In genomic region chr16:65621640-65622039, GRCh38 we compare ENCODE assay signal across 35 cellular contexts.
DNase-seq lines count a peak whose midpoint lies in the region; ATAC-seq and TF ChIP-seq lines count a peak whose summit lies in the region.
"Had no signal": no experiment of that assay in that cellular context is flagged by ENCODE, and none has a peak within 500 bp of the region (broad histone marks: within the 10 kb centered on the region; RNA-seq: fewer than 3 reads in every experiment).

No MANE protein-coding gene starts in this region.

- TF ChIP-seq CTCF in fibroblast of the aortic adventitia (IDR thresholded peaks at IDR 0.05; ENCODE audit: insufficient read depth, low read length) = no peak

- H3K9me3 ChIP-seq in BLaER1 = no peaks in the 10 kb centered on the region
- H3K9me3 ChIP-seq: breast epithelium, left lung, Peyer's patch, prostate gland, sigmoid colon, SJSA1 had no signal

- no peaks in the 10 kb centered on the region for H3K36me3 Mint-ChIP-seq in naive thymus-derived CD8-positive, alpha-beta T cell
- H3K36me3 Mint-ChIP-seq: activated naive CD4-positive, alpha-beta T cell treated with anti-CD3 and anti-CD28 coated beads, Interleukin-2, amount 50 U/mL, for 72 hours; naive B cell had no signal

- H3K9ac ChIP-seq in BLaER1 = no peak overlapping the region
- H3K9ac ChIP-seq: KMS-11 had no signal

- H3K4me2 ChIP-seq in BLaER1 = peak overlapping the region; percentile 84
- H3K4me2 ChIP-seq: KMS-11 had no signal

- H3K27ac ChIP-seq in BLaER1 = peak overlapping the region; percentile 57
- H3K27ac ChIP-seq: breast epithelium, epithelial cell of prostate, KMS-11, left lung, Peyer's patch, prostate gland, sigmoid colon, SJSA1, VCaP had no signal

- no peaks in the 10 kb centered on the region for H3K27me3 ChIP-seq in BLaER1
- H3K27me3 ChIP-seq: breast epithelium, left lung, Peyer's patch, sigmoid colon, SJSA1 had no signal

- H4K20me1 ChIP-seq in BLaER1 = no peaks in the 10 kb centered on the region

- POLR2A ChIA-PET in naive thymus-derived CD8-positive, alpha-beta T cell (lab: Charles Lee) = no interaction called here

- no peaks in the 10 kb centered on the region for H3K36me3 ChIP-seq in BLaER1
- H3K36me3 ChIP-seq: breast epithelium, left lung, Peyer's patch, prostate gland, sigmoid colon, SJSA1 had no signal

- H3K4me3 ChIP-seq in BLaER1 (no peak overlapping the region), fibroblast of the aortic adventitia (ENCODE audit: low read depth, low read length) (no peak overlapping the region)
- H3K4me3 ChIP-seq: breast epithelium, left lung, Peyer's patch, prostate gland, sigmoid colon, SJSA1 had no signal

- H3K27ac Mint-ChIP-seq in naive thymus-derived CD8-positive, alpha-beta T cell = no peak overlapping the region
- H3K27ac Mint-ChIP-seq: activated naive CD4-positive, alpha-beta T cell treated with anti-CD3 and anti-CD28 coated beads, Interleukin-2, amount 50 U/mL, for 72 hours; activated T-helper 2 cell treated with anti-CD3 and anti-CD28 coated beads, Interferon-gamma antibody, Interleukin-2, Interleukin-4, amounts not matched to agents 10 μg/mL and 5 μg/mL and 100 μg/mL, durations not matched to agents 14 hours and 24 hours and 36 hours; H9 had no signal

- peaks cover 0 to 8% (median 3%) of the 10 kb centered on the region in 5 donors for H3K27me3 Mint-ChIP-seq in naive thymus-derived CD8-positive, alpha-beta T cell
- H3K27me3 Mint-ChIP-seq: naive B cell had no signal

- H3K4me3 Mint-ChIP-seq in naive thymus-derived CD8-positive, alpha-beta T cell = no peak overlapping the region
- H3K4me3 Mint-ChIP-seq: H9, naive B cell had no signal

- peaks cover 0 to 13% (median 0%) of the 10 kb centered on the region in 9 donors for H3K9me3 Mint-ChIP-seq in naive thymus-derived CD8-positive, alpha-beta T cell
- H3K9me3 Mint-ChIP-seq: activated T-helper 2 cell treated with anti-CD3 and anti-CD28 coated beads, Interferon-gamma antibody, Interleukin-2, Interleukin-4, amounts not matched to agents 10 μg/mL and 5 μg/mL and 100 μg/mL, durations not matched to agents 14 hours and 24 hours and 36 hours; H9 had no signal

- H3K4me1 Mint-ChIP-seq in naive thymus-derived CD8-positive, alpha-beta T cell = no peaks in the 10 kb centered on the region
- H3K4me1 Mint-ChIP-seq: naive B cell had no signal

- ATAC-seq in naive thymus-derived CD8-positive, alpha-beta T cell = no peak
- ATAC-seq: activated naive CD4-positive, alpha-beta T cell treated with anti-CD3 and anti-CD28 coated beads, Interleukin-2, amount 50 U/mL, for 72 hours; left lung had no signal

- peaks cover 74% of the 10 kb centered on the region for H3K4me1 ChIP-seq in BLaER1
- H3K4me1 ChIP-seq: breast epithelium, left lung, Peyer's patch, prostate gland, sigmoid colon, SJSA1 had no signal

- DNase-seq in DMS153 (lab: John Stamatoyannopoulos, UW) (peak; percentile 31), NCI-H748 treated with DMSO at 0.1 percent for 48 hours (lab: John Stamatoyannopoulos, UW) (peak; percentile 16), fibroblast of the aortic adventitia (ENCODE audit: low read depth) (peak; percentile 6), DMS53 treated with DMSO at 0.1 percent for 48 hours (lab: John Stamatoyannopoulos, UW; ENCODE audit: unreplicated experiment) (no peak), foreskin melanocyte (no peak)
- no peak for DNase-seq in naive thymus-derived CD8-positive, alpha-beta T cell
- DNase-seq: activated CD4-positive, alpha-beta T cell treated with anti-CD3 and anti-CD28 coated beads for 4 hours; activated CD8-positive, alpha-beta memory T cell treated with anti-CD3 and anti-CD28 coated beads for 24 hours; activated T-cell treated with anti-CD3 and anti-CD28 coated beads for 4 hours; anterior cingulate cortex; C1 segment of cervical spinal cord; COR-L47; DMS79 treated with DMSO at 0.1 percent for 48 hours; effector CD8-positive, alpha-beta T cell; GDM1; H9; left lung; midbrain; naive B cell; NCI-H1436 treated with DMSO at 0.1 percent for 48 hours; NCI-H2081 treated with DMSO at 0.1 percent for 48 hours; Peyer's patch; sigmoid colon; stimulated activated CD4-positive, alpha-beta T cell treated with anti-CD3 and anti-CD28 coated beads, Interleukin-4, amount 100 ng/mL, for 24 hours; T-helper 9 cell; trophoblast cell had no signal

Comparison
In these comparisons a context has a peak if more than half of its experiments do, and no peak if none do; other contexts are left out.
1. DNase-seq: peak in DMS153 (single experiment), NCI-H748 treated with DMSO at 0.1 percent for 48 hours (single experiment) and fibroblast of the aortic adventitia (single experiment); none in naive thymus-derived CD8-positive, alpha-beta T cell (0 of 10), DMS53 treated with DMSO at 0.1 percent for 48 hours (single experiment) and foreskin melanocyte (single experiment).